ENCODE assay signal across 24 cellular contexts in the genomic region with DNA sequence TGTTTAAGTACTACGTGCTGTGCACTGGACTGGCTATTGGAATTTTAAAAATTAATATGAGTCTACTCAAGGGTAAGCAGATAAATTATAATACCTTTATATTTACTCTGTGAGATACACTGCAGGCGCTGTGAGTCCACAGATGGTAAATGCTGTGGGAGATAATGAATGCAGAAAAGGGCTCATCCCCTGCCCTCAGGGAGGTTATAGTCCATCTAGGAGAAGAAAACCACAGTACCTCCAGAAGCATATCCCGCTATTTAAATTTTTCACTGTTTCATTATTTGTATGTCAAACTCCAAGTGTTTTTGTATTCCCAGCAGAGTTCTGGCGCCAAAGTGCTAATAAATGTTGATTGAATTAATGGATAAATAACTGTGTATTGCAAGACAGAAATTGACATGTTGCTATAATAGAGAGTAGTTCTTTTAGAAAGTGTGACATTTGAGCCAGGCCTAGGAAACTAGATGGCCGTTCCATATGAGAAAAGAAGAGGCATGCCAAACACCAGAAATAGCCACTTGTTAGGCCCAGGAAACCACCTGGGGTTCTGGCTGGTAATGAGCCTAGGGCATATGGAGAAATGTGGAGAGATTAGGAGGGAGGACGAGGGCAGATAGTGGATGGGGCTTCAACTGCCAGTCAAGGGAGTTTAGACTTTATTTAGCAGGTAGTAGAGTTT.
"Had no signal": no experiment of that assay in that cellular context is flagged by ENCODE, and none has a peak within 500 bp of the region (broad histone marks: within the 10 kb centered on the region; RNA-seq: fewer than 3 reads in every experiment).

No MANE protein-coding gene starts in this region.

- H3K4me2 ChIP-seq: SK-N-SH had no signal

- H3K4me3 ChIP-seq: breast epithelium, Peyer's patch, SJCRH30 had no signal

- H3K36me3 ChIP-seq: breast epithelium, Peyer's patch, SJCRH30 had no signal

- H3K27me3 Mint-ChIP-seq: activated CD4-positive, alpha-beta T cell treated with anti-CD3 and anti-CD28 coated beads for 36 hours; activated CD8-positive, alpha-beta T cell treated with anti-CD3 and anti-CD28 coated beads for 36 hours; activated naive CD8-positive, alpha-beta T cell treated with anti-CD3 and anti-CD28 coated beads, Interleukin-2, amount 10 ng/mL, durations not matched to agents 7 days and 5 days had no signal

- H3K27ac Mint-ChIP-seq: activated naive CD8-positive, alpha-beta T cell treated with anti-CD3 and anti-CD28 coated beads, Interleukin-2, amount 10 ng/mL, durations not matched to agents 7 days and 5 days; activated T-cell treated with anti-CD3 and anti-CD28 coated beads, Interleukin-2, amount 50 U/mL, for 72 hours had no signal

- H3K4me3 Mint-ChIP-seq: activated CD4-positive, alpha-beta T cell treated with anti-CD3 and anti-CD28 coated beads for 36 hours; activated CD8-positive, alpha-beta T cell treated with anti-CD3 and anti-CD28 coated beads for 36 hours; activated naive CD8-positive, alpha-beta T cell treated with anti-CD3 and anti-CD28 coated beads, Interleukin-2, amount 10 ng/mL, durations not matched to agents 7 days and 5 days; activated T-cell treated with anti-CD3 and anti-CD28 coated beads, Interleukin-2, amount 50 U/mL, for 72 hours had no signal

- H3K9me3 ChIP-seq: breast epithelium, Peyer's patch had no signal

- H3K4me1 ChIP-seq: breast epithelium, Peyer's patch had no signal

- H3K27me3 ChIP-seq: breast epithelium, Peyer's patch, SJCRH30 had no signal

- H3K9ac ChIP-seq: SK-N-SH had no signal

- DNase-seq: activated CD4-positive, alpha-beta T cell treated with anti-CD3 and anti-CD28 coated beads for 36 hours; activated CD8-positive, alpha-beta memory T cell treated with anti-CD3 and anti-CD28 coated beads, Interleukin-2, amount 50 U/mL, for 4 hours; activated CD8-positive, alpha-beta T cell treated with anti-CD3 and anti-CD28 coated beads for 36 hours; activated naive CD8-positive, alpha-beta T cell treated with anti-CD3 and anti-CD28 coated beads, Interleukin-2, amount 10 ng/mL, durations not matched to agents 7 days and 5 days; activated T-cell treated with anti-CD3 and anti-CD28 coated beads, Interleukin-2, amount 50 U/mL, for 72 hours; aorta; caudate nucleus; Kasumi-1; KBM-7; NCI-H1048; NCI-H1930; NCI-H2171 treated with DMSO at 0.1 percent for 48 hours; NCI-H510A treated with DMSO at 0.1 percent for 48 hours; NCI-H69; NK-92 treated with Interleukin-12 subunit alpha and Interleukin-12 subunit beta, amount 100 ng/mL, for 24 hours; OCI-M1; Peyer's patch; Right ventricle myocardium superior; SJCRH30; SK-N-SH; T-helper 1 cell had no signal

- H3K27ac ChIP-seq: breast epithelium, Peyer's patch, RWPE1, SJCRH30, VCaP had no signal

- ATAC-seq: activated CD4-positive, alpha-beta T cell treated with anti-CD3 and anti-CD28 coated beads for 36 hours; activated CD8-positive, alpha-beta T cell treated with anti-CD3 and anti-CD28 coated beads for 36 hours had no signal
